ENCODE assay signal across 1 cellular context in the genomic region with DNA sequence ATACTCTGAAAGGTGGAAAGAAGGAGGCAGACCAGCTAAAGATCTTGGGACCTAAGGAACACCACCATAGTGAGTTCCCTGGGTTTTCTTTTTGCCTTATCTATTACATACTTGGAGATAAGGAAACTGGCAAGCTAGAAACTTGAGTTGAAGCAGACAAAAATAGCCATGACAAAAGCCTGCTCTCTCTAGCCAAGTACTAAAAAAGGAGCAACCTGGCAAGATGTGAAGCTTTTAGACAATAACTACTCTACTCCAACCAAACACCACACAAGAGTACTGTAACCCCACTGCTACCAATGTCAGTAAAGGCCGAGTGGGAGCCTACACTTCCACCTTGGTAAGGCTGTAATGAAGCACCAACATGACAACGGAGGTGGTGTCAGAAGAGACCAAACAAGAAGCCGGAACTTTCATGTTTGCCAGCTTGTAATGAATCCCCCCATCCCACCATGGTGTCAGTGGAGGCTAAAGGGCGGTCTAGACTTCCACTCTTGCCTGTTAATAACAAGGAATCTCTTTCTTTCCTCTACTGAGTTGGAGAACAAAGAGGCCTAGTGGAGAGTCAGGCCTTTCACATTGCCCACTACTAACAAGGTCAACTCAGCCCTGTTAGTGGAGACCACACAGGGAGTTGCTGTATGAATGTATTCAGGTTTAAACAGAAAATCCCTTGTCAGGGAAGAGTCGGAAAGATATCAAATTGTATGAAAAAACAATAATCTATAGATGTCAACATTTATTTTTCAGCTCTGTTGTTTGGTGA.
TF ChIP-seq lines count a peak whose summit lies in the region.

No MANE protein-coding gene starts in this region.

TF ChIP-seq in HepG2, 621 proteins besides CTCF, POLR2A, EP300 and RAD21 (continued from another document):
- TF ChIP-seq GABPA (IDR thresholded peaks at IDR 0.05; ENCODE audit: low read depth, low read length) (no peak), GABPA (CRISPR knock-in tag; IDR thresholded peaks at IDR 0.05; ENCODE audit: low read depth) (no peak)
- TF ChIP-seq, protein P1, sequence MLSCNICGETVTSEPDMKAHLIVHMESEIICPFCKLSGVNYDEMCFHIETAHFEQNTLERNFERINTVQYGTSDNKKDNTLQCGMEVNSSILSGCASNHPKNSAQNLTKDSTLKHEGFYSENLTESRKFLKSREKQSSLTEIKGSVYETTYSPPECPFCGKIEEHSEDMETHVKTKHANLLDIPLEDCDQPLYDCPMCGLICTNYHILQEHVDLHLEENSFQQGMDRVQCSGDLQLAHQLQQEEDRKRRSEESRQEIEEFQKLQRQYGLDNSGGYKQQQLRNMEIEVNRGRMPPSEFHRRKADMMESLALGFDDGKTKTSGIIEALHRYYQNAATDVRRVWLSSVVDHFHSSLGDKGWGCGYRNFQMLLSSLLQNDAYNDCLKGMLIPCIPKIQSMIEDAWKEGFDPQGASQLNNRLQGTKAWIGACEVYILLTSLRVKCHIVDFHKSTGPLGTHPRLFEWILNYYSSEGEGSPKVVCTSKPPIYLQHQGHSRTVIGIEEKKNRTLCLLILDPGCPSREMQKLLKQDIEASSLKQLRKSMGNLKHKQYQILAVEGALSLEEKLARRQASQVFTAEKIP (CRISPR knock-in tag; IDR thresholded peaks at IDR 0.05; ENCODE audit: borderline replicate concordance) = no peak
